31 cellular contexts compared by ENCODE assay signal in the genomic region with DNA sequence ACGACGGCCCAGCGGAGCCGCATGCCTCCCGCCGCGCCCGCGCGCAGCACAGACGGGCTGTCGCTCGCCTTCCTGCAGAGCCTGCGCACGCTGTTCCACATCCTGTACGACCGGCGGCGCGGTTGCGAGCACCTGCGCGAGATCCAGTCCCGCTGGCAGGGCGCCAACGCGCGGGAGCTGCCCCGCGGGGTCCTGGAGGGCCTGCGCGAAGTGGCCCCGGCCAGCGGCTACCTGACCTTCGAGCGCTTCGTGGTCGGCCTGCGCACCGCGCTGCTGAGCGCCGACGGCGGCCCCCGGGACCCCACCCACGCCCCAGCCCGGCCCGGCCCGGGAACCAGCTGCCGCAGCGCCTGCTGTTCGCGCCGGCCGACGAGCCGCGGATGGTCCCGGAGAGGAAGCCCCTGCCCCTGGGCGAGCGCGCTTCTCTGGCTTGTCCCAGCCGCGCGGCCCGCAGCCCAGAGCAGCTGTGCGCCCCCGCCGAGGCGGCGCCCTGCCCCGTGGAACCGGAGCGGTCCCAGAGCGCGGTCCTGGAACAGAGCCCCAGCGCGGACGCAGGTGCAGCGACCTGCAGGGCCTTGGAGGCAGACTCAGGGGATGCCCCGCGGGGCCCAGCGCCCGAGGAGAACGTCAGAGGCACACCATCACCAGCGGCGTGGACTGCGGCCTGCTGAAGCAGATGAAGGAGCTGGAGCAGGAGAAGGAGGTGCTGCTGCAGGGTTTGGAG. TPM values are rescaled to one million over a fixed set of nuclear protein-coding genes. Genes with fewer than 3 reads are reported as not detected.
"Had no signal": no experiment of that assay in that cellular context is flagged by ENCODE, and none has a peak within 500 bp of the region (broad histone marks: within the 10 kb centered on the region; RNA-seq: fewer than 3 reads in every experiment).

No MANE protein-coding gene starts in this region.

- ATAC-seq: mucosa of descending colon; natural killer cell treated with Interleukin-12 subunit alpha and Interleukin-12 subunit beta and Interleukin-15 and Interleukin-18, amount 100 ng/mL, for 72 hours; stimulated activated effector memory CD8-positive, alpha-beta T cell treated with anti-CD3 and anti-CD28 coated beads, Interleukin-12 subunit alpha, Interleukin-12 subunit beta, amount 100 ng/mL, for 72 hours; stimulated activated naive CD8-positive, alpha-beta T cell treated with anti-CD3 and anti-CD28 coated beads, Interleukin-15, amount 100 ng/mL, for 72 hours had no signal

- H3K9me3 ChIP-seq: left ventricle myocardium inferior, ovary, prostate gland, thyroid gland, transverse colon had no signal

- H3K36me3 ChIP-seq: heart right ventricle, left ventricle myocardium inferior, ovary, prostate gland, spleen, thyroid gland, transverse colon, upper lobe of left lung had no signal

- H3K4me3 ChIP-seq: heart right ventricle, hepatocyte, left ventricle myocardium inferior, mucosa of descending colon, ovary, prostate gland, spleen, thyroid gland, transverse colon, upper lobe of left lung had no signal

- DNase-seq: heart right ventricle; islet precursor cell; left ventricle myocardium inferior; midbrain; mucosa of descending colon; naive thymus-derived CD4-positive, alpha-beta T cell; ovary; retina; right cardiac atrium; small intestine; spleen; stimulated activated CD4-positive, alpha-beta T cell treated with anti-CD3 and anti-CD28 coated beads, Interleukin-4, amount 100 ng/mL, for 24 hours; stimulated activated naive CD4-positive, alpha-beta T cell treated with Interleukin-2 at 50 U/mL for 16 hours; stimulated activated naive CD8-positive, alpha-beta T cell treated with anti-CD3 and anti-CD28 coated beads, Interleukin-15, amount 100 ng/mL, for 72 hours; substantia nigra; thyroid gland; transverse colon had no signal

- H3K4me1 ChIP-seq: heart right ventricle, left ventricle myocardium inferior, prostate gland, spleen, thyroid gland, transverse colon, upper lobe of left lung had no signal

- H3K27me3 ChIP-seq: hepatocyte, ovary, thyroid gland, transverse colon, upper lobe of left lung had no signal

- H3K27ac ChIP-seq: heart right ventricle, hepatocyte, left ventricle myocardium inferior, ovary, prostate gland, spleen, thyroid gland, transverse colon, upper lobe of left lung had no signal

RNA-seq across cellular contexts. Expression of a gene that starts 25.3 kb away (rescaled TPM):
- total RNA-seq: heart right ventricle; hepatocyte; kidney epithelial cell; left ventricle myocardium inferior; lower leg skin; lung microvascular endothelial cell; mesenteric fat pad; mucosa of descending colon; myocyte; naive thymus-derived CD4-positive, alpha-beta T cell; natural killer cell treated with Interleukin-12 subunit alpha and Interleukin-12 subunit beta and Interleukin-15 and Interleukin-18, amount 100 ng/mL, for 72 hours; omental fat pad; ovary; right cardiac atrium; sciatic nerve; spleen; temporal lobe; thyroid gland; transverse colon; upper lobe of left lung had no signal
- polyA plus RNA-seq: heart right ventricle; hepatocyte; naive thymus-derived CD4-positive, alpha-beta T cell; neural cell; ovary; right cardiac atrium; small intestine; spleen had no signal
